Comparison of ENCODE assay signal across 8 cellular contexts in genomic region chr12:116737774-116738657, GRCh38. TPM values are rescaled to one million over a fixed set of nuclear protein-coding genes. Genes with fewer than 3 reads are reported as not detected.
DNase-seq lines count a peak whose midpoint lies in the region; ATAC-seq and TF ChIP-seq lines count a peak whose summit lies in the region.

Gene RNFT2, plus strand, starts transcription at chr12:116738315. Its CDS starts 2,183 bp downstream, at chr12:116740498.
Gene SPRING1, minus strand, starts transcription at chr12:116738069. Its CDS starts 169 bp downstream, at chr12:116737900.

- no peak within 1 kb of the TSS for H3K27ac ChIP-seq in SK-N-MC
- H3K27ac ChIP-seq in thoracic aorta = no peak within 1 kb of the TSS

- H3K36me3 Mint-ChIP-seq in HFFc6 (ENCODE audit: low read depth) = peaks cover 13% of the 10 kb centered on the region
- peaks cover 8% of the 10 kb centered on the region for H3K36me3 Mint-ChIP-seq in activated naive CD4-positive, alpha-beta T cell treated with anti-CD3 and anti-CD28 coated beads, Interleukin-2, amount 50 U/mL, for 24 hours

- H3K4me1 Mint-ChIP-seq in HFFc6 (ENCODE audit: low read depth) = peaks cover 25% of the 10 kb centered on the region
- peaks cover 28% of the 10 kb centered on the region for H3K4me1 Mint-ChIP-seq in activated naive CD4-positive, alpha-beta T cell treated with anti-CD3 and anti-CD28 coated beads, Interleukin-2, amount 50 U/mL, for 24 hours

- no peaks in the 10 kb centered on the region for H3K9me3 Mint-ChIP-seq in HFFc6
- no peaks in the 10 kb centered on the region for H3K9me3 Mint-ChIP-seq in activated naive CD4-positive, alpha-beta T cell treated with anti-CD3 and anti-CD28 coated beads, Interleukin-2, amount 50 U/mL, for 24 hours

- H3K4me1 ChIP-seq in thoracic aorta (ENCODE audit: control insufficient read depth in 1 of 2, low read depth in 2 of 2) = peaks cover 11 to 17% of the 10 kb centered on the region in 2 donors

- H3K27me3 Mint-ChIP-seq in HFFc6 (ENCODE audit: insufficient read depth) = peaks cover 3% of the 10 kb centered on the region
- H3K27me3 Mint-ChIP-seq in activated naive CD4-positive, alpha-beta T cell treated with anti-CD3 and anti-CD28 coated beads, Interleukin-2, amount 50 U/mL, for 24 hours = no peaks in the 10 kb centered on the region

- DNase-seq in HFFc6 = peak; percentile 99
- peak; percentile 100 for DNase-seq in NB4 (ENCODE audit: low read depth)
- peak; percentile 93 for DNase-seq in SK-N-MC (ENCODE audit: low read depth, low spot score)
- peak; percentile 100 for DNase-seq in glomerular visceral epithelial cell (ENCODE audit: extremely low spot score)
- DNase-seq in omental fat pad (ENCODE audit: low spot score) = peak; percentile 96
- DNase-seq in thoracic aorta (ENCODE audit: low spot score) = peak; percentile 99

- TF ChIP-seq POLR2A in NB4 (IDR thresholded peaks at IDR 0.05; ENCODE audit: extremely low read depth, insufficient read length) = peak; percentile 56

- peak within 1 kb of the TSS; percentile 89 for H3K4me3 ChIP-seq in GM08714 (ENCODE audit: low read length)
- H3K4me3 ChIP-seq in NB4 (ENCODE audit: low read depth, low read length) = peak within 1 kb of the TSS; percentile 92
- peak within 1 kb of the TSS; percentile 97 for H3K4me3 ChIP-seq in SK-N-MC
- peak within 1 kb of the TSS; percentile 84 for H3K4me3 ChIP-seq in thoracic aorta

- peak within 1 kb of the TSS; percentile 65 for H3K27ac Mint-ChIP-seq in HFFc6
- H3K27ac Mint-ChIP-seq in activated naive CD4-positive, alpha-beta T cell treated with anti-CD3 and anti-CD28 coated beads, Interleukin-2, amount 50 U/mL, for 24 hours = peak within 1 kb of the TSS; percentile 91

- peak within 1 kb of the TSS; percentile 74 for H3K9ac ChIP-seq in SK-N-MC (ENCODE audit: insufficient read length)

- no peaks in the 10 kb centered on the region for H3K27me3 ChIP-seq in thoracic aorta (replicated peaks; ENCODE audit: insufficient read depth)

- H3K9me3 ChIP-seq in SK-N-MC (ENCODE audit: low read depth, low read length) (no peaks in the 10 kb centered on the region), thoracic aorta (no peaks in the 10 kb centered on the region)

- TF ChIP-seq CTCF in HFFc6 (IDR thresholded peaks at IDR 0.05) (0 out of 2 replicates have a peak, but pooled peaks have one; percentile 13), NB4 (IDR thresholded peaks at IDR 0.05; ENCODE audit: low read depth, low read length) (no peak), omental fat pad (IDR thresholded peaks at IDR 0.05) (no peak), thoracic aorta (IDR thresholded peaks at IDR 0.05) (no peak)

- H3K4me3 Mint-ChIP-seq in HFFc6 = peak within 1 kb of the TSS; percentile 97
- peak within 1 kb of the TSS; percentile 98 for H3K4me3 Mint-ChIP-seq in activated naive CD4-positive, alpha-beta T cell treated with anti-CD3 and anti-CD28 coated beads, Interleukin-2, amount 50 U/mL, for 24 hours

- H3K36me3 ChIP-seq in SK-N-MC (ENCODE audit: insufficient read depth, low read length) (peaks cover 9% of the 10 kb centered on the region; the same call in 1 of the 2 replicates), thoracic aorta (no peaks in the 10 kb centered on the region)

- ATAC-seq in omental fat pad (ENCODE audit: low FRiP score) (peak; percentile 100), thoracic aorta (ENCODE audit: insufficient number of reproducible peaks, low FRiP score, low read depth) (peak; percentile 100)

RNA-seq across cellular contexts. Expression of gene RNFT2, which starts in this region (rescaled TPM):
- 10 to 100 TPM in 4 of 6 experiments, 1 to 10 TPM in 2; 7.1 to 12.0 (median 11.2) TPM for total RNA-seq in HFFc6 (2021; fragmentation: NEBNext Ultra II Directional; extraction: Animal tissue kit (Norgen Biotek cat#: 25700))
- total RNA-seq in omental fat pad (1 to 10 TPM in 2 of 4 donors, under 1 TPM in 2; 0.37 to 2.5 (median 0.98) TPM), thoracic aorta (1 to 10 TPM; 1.1 to 1.5 TPM)

RNA-seq across cellular contexts. Expression of gene SPRING1, which starts in this region (rescaled TPM):
- total RNA-seq in HFFc6 (2021; fragmentation: NEBNext Ultra II Directional; extraction: Animal tissue kit (Norgen Biotek cat#: 25700)) = 10 to 100 TPM; 29.3 to 39.5 (median 35.8) TPM
- total RNA-seq in omental fat pad (10 to 100 TPM; 15.3 to 30.7 (median 22.0) TPM), thoracic aorta (10 to 100 TPM; 13.4 to 36.8 TPM)
